In genomic region chr6:105608711-105609374, GRCh38 we compare ENCODE assay signal across 9 cellular contexts.
A peak's percentile ranks its signal among the peaks of the same experiment; 100 is the strongest.
DNase-seq lines count a peak whose midpoint lies in the region; ATAC-seq and TF ChIP-seq lines count a peak whose summit lies in the region.
"Had no signal": no experiment of that assay in that cellular context is flagged by ENCODE, and none has a peak within 500 bp of the region (broad histone marks: within the 10 kb centered on the region; RNA-seq: fewer than 3 reads in every experiment).

No MANE protein-coding gene starts in this region.

- H3K4me3 ChIP-seq in astrocyte of the cerebellum (ENCODE audit: low read depth, low read length) (no peak overlapping the region), upper lobe of right lung (no peak overlapping the region)

- H3K27me3 ChIP-seq in upper lobe of right lung = no peaks in the 10 kb centered on the region

- DNase-seq in HS-5 (ENCODE audit: low read depth) (peak; percentile 88), astrocyte of the cerebellum (ENCODE audit: low read depth) (peak; percentile 93), islet precursor cell (peak; percentile 95), upper lobe of right lung (no peak), NCI-H748 treated with DMSO at 0.1 percent for 48 hours (lab: John Stamatoyannopoulos, UW) (no peak), nucleus accumbens (lab: John Stamatoyannopoulos, UW) (no peak)
- no peak for DNase-seq in activated effector memory CD4-positive, alpha-beta T cell treated with Interleukin-2 at 50 U/mL for 16 hours
- DNase-seq: cortex of kidney, NCI-H187 treated with DMSO at 0.1 percent for 48 hours had no signal

- intact Hi-C loops in upper lobe of right lung (cut with DNase I) = no loop called here

- ATAC-seq in upper lobe of right lung = no peak

- no peaks in the 10 kb centered on the region for H3K9me3 ChIP-seq in upper lobe of right lung

- peak overlapping the region; percentile 19 for H3K27ac ChIP-seq in upper lobe of right lung

- TF ChIP-seq CTCF in astrocyte of the cerebellum (IDR thresholded peaks at IDR 0.05; ENCODE audit: low read depth, low read length, missing control alignments) = no peak
- TF ChIP-seq CTCF in upper lobe of right lung (IDR thresholded peaks at IDR 0.05) = no peak

- in situ Hi-C loops in astrocyte of the cerebellum (cut with HindIII; ENCODE audit: low sequenced_read_pairs) = no loop called here

- H3K4me1 ChIP-seq in upper lobe of right lung = no peaks in the 10 kb centered on the region

- no peaks in the 10 kb centered on the region for H3K36me3 ChIP-seq in upper lobe of right lung

Comparison
In these comparisons a context has a peak if more than half of its experiments do, and no peak if none do; other contexts are left out.
1. DNase-seq: peak in HS-5 (single experiment), astrocyte of the cerebellum (single experiment) and islet precursor cell (single experiment); none in upper lobe of right lung (single experiment), NCI-H748 treated with DMSO at 0.1 percent for 48 hours (single experiment), nucleus accumbens (0 of 56) and activated effector memory CD4-positive, alpha-beta T cell treated with Interleukin-2 at 50 U/mL for 16 hours (single experiment).